ENCODE assay signal across 7 cellular contexts in the genomic region with DNA sequence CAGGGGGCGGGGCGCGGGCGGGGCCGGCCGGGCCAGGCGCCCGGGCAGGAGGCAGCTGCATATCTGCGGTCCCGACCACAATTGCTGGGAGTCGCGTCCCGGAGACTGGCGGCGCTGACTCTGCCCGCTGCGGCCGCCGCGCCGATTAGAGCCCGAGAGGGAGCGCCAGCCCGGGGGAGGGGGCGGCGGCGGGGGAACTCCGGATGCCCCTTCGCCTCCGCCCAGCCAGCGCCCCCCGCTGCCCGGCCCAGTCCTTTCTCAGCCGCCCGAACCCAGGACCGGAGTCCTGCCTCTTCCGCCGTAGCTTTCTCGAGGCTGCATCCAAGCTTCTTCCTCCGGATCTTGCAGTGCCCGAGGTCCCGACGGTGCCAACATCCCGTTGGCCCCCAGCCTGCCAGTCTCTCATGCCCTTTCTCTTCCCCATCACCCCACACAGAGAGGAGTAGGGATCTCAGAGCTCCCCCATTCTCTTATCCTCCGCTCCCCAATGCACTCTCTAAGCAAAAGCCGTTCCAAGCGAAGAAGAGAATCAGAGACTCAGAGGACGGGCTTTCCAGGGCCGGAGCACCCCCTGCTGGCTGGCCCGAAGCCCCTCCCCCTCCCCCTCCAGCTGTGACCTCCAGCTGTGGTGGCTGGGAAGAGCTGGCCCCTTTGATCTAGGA. TPM values are rescaled to one million over a fixed set of nuclear protein-coding genes. Genes with fewer than 3 reads are reported as not detected.
DNase-seq lines count a peak whose midpoint lies in the region; ATAC-seq and TF ChIP-seq lines count a peak whose summit lies in the region.

No MANE protein-coding gene starts in this region.

- peaks cover 13 to 16% (median 14%) of the 10 kb centered on the region in 3 donors for H3K4me1 Mint-ChIP-seq in naive B cell
- H3K4me1 Mint-ChIP-seq in stimulated activated memory B cell treated with anti-CD40 and anti-IgM and Interleukin-4, amounts not matched to agents 10 μg/mL and 1 μg/mL and 100 μg/mL, for 72 hours = peaks cover 23% of the 10 kb centered on the region

- POLR2A ChIA-PET in PC-9 (lab: Charles Lee; ENCODE audit: unreplicated experiment) = interaction anchor here (0.5 to 0.6 kb wide), 5 partner anchors 34 to 980 kb away, joined by 3 to 5 read pairs (median 3); partner anchors contain the start of gene COPZ1

- no peaks in the 10 kb centered on the region for H3K79me2 ChIP-seq in PC-9 (ENCODE audit: low read depth)

- H3K27ac ChIP-seq in PC-9 = no peak overlapping the region

- CTCF ChIA-PET in PC-9 (lab: Charles Lee) = interaction anchor here (0.5 to 1.6 kb wide), 15 partner anchors 9 to 339 kb away, joined by 3 to 15 read pairs (median 4); partner anchors contain the start of genes AAAS and SP7

- no TSS peak for BruUV-seq in PC-9 (replicated peaks; lab: Mats Ljungman, UMichigan)

- H3F3A ChIP-seq in PC-9 (ENCODE audit: insufficient read depth, low read depth) = peaks cover 16% of the 10 kb centered on the region

- peak overlapping the region; percentile 88 for H2AFZ ChIP-seq in PC-9

- DNase-seq in PC-9 (peak in 1 of 2 experiments; percentile 56), activated T-helper 1 cell treated with Interleukin-2 at 50 U/mL for 16 hours (ENCODE audit: low read depth) (peak; percentile 51), fibroblast of gingiva (ENCODE audit: low read depth) (peak; percentile 73), naive B cell (peak; percentile 72)

- H3K9me3 Mint-ChIP-seq in naive B cell = no peaks in the 10 kb centered on the region
- no peaks in the 10 kb centered on the region for H3K9me3 Mint-ChIP-seq in stimulated activated memory B cell treated with anti-CD40 and anti-IgM and Interleukin-4, amounts not matched to agents 10 μg/mL and 1 μg/mL and 100 μg/mL, for 72 hours

- no peaks in the 10 kb centered on the region for H3K9me2 ChIP-seq in PC-9 (ENCODE audit: insufficient read depth)

- H4K20me1 ChIP-seq in PC-9 (ENCODE audit: insufficient read depth) = no peaks in the 10 kb centered on the region

- H3K27me3 ChIP-seq in PC-9 (ENCODE audit: insufficient read depth, low read depth) = peaks cover 25% of the 10 kb centered on the region; the same call in 1 of the 2 replicates

- peak overlapping the region; percentile 32 to 97 (median 92) for H3K27ac Mint-ChIP-seq in naive B cell
- H3K27ac Mint-ChIP-seq in stimulated activated memory B cell treated with anti-CD40 and anti-IgM and Interleukin-4, amounts not matched to agents 10 μg/mL and 1 μg/mL and 100 μg/mL, for 72 hours = peak overlapping the region; percentile 93

- H3K4me3 ChIP-seq in GM12875 (ENCODE audit: low read depth, low read length) (peak overlapping the region; percentile 57), PC-9 (peak overlapping the region; percentile 78)

- H3K36me3 ChIP-seq in PC-9 (ENCODE audit: low read depth) = no peaks in the 10 kb centered on the region

- peak overlapping the region; percentile 87 to 100 (median 98) for H3K4me3 Mint-ChIP-seq in naive B cell
- peak overlapping the region; percentile 99 for H3K4me3 Mint-ChIP-seq in stimulated activated memory B cell treated with anti-CD40 and anti-IgM and Interleukin-4, amounts not matched to agents 10 μg/mL and 1 μg/mL and 100 μg/mL, for 72 hours

- H3K9me3 ChIP-seq in PC-9 (ENCODE audit: insufficient read depth, low read depth) = no peaks in the 10 kb centered on the region

- no peaks in the 10 kb centered on the region for H3K4me1 ChIP-seq in PC-9 (replicated peaks; ENCODE audit: insufficient read depth)

- H3K27me3 Mint-ChIP-seq in naive B cell = peaks cover 8% of the 10 kb centered on the region in 3 donors
- H3K27me3 Mint-ChIP-seq in stimulated activated memory B cell treated with anti-CD40 and anti-IgM and Interleukin-4, amounts not matched to agents 10 μg/mL and 1 μg/mL and 100 μg/mL, for 72 hours = no peaks in the 10 kb centered on the region

- H3K36me3 Mint-ChIP-seq in naive B cell = no peaks in the 10 kb centered on the region
- no peaks in the 10 kb centered on the region for H3K36me3 Mint-ChIP-seq in stimulated activated memory B cell treated with anti-CD40 and anti-IgM and Interleukin-4, amounts not matched to agents 10 μg/mL and 1 μg/mL and 100 μg/mL, for 72 hours

- H3K4me2 ChIP-seq in PC-9 = peak overlapping the region; percentile 99

- TF ChIP-seq CTCF in GM12875 (IDR thresholded peaks at IDR 0.05; ENCODE audit: borderline replicate concordance, insufficient read depth, low read depth, low read length) = peak; percentile 79
- peak; percentile 62 for TF ChIP-seq CTCF in PC-9 (conservative IDR thresholded peaks at IDR 0.05)

- peak; percentile 60 for ATAC-seq in HG03439 (IDR thresholded peaks at IDR 0.05; ENCODE audit: unreplicated experiment)
- ATAC-seq in naive B cell (ENCODE audit: low read depth in 2 of 2) = peak; percentile 92 to 94
- peak; percentile 89 for ATAC-seq in stimulated activated memory B cell treated with anti-CD40 and anti-IgM and Interleukin-4, amounts not matched to agents 10 μg/mL and 1 μg/mL and 100 μg/mL, for 72 hours

- intact Hi-C loops in PC-9 (cut with micrococcal nuclease; ENCODE audit: unreplicated experiment) = no loop called here

RNA-seq across cellular contexts. Expression of gene SP7, which starts 8.8 kb away (rescaled TPM):
- not detected in 2 replicates for total RNA-seq in PC-9 (2021)
- polyA plus RNA-seq in naive B cell (ENCODE audit: low read depth in 6 of 6) = under 1 TPM in 3 of 6 donors, not detected in 3; 0.17 to 0.33 (median 0.27) TPM

RNA-seq across cellular contexts. Expression of gene AAAS, which starts 23.5 kb away (rescaled TPM):
- 53.4 and 67.3 TPM in 2 replicates for total RNA-seq in PC-9 (2021)
- polyA plus RNA-seq in naive B cell (ENCODE audit: low read depth in 6 of 6) = 10 to 100 TPM; 34.9 to 49.9 (median 38.5) TPM

RNA-seq across cellular contexts. Expression of gene SP1, which starts 35.0 kb away (rescaled TPM):
- 72.9 and 118 TPM in 2 replicates for total RNA-seq in PC-9 (2021)
- 10 to 100 TPM in 5 of 6 donors, 1 to 10 TPM in 1; 8.3 to 17.5 (median 12.7) TPM for polyA plus RNA-seq in naive B cell (ENCODE audit: low read depth in 6 of 6)

RNA-seq across cellular contexts. Expression of gene MYG1, which starts 45.5 kb away (rescaled TPM):
- 67.2 and 82.5 TPM in 2 replicates for total RNA-seq in PC-9 (2021)
- polyA plus RNA-seq in naive B cell (ENCODE audit: low read depth in 6 of 6) = 10 to 100 TPM; 52.3 to 94.2 (median 60.4) TPM

RNA-seq across cellular contexts. Expression of gene PFDN5, which starts 49.6 kb away (rescaled TPM):
- total RNA-seq in PC-9 (2021) = 291 and 303 TPM in 2 replicates
- 1,000 to 10,000 TPM; 1,564 to 1,943 (median 1,771) TPM for polyA plus RNA-seq in naive B cell (ENCODE audit: low read depth in 6 of 6)
